In the genomic region with DNA sequence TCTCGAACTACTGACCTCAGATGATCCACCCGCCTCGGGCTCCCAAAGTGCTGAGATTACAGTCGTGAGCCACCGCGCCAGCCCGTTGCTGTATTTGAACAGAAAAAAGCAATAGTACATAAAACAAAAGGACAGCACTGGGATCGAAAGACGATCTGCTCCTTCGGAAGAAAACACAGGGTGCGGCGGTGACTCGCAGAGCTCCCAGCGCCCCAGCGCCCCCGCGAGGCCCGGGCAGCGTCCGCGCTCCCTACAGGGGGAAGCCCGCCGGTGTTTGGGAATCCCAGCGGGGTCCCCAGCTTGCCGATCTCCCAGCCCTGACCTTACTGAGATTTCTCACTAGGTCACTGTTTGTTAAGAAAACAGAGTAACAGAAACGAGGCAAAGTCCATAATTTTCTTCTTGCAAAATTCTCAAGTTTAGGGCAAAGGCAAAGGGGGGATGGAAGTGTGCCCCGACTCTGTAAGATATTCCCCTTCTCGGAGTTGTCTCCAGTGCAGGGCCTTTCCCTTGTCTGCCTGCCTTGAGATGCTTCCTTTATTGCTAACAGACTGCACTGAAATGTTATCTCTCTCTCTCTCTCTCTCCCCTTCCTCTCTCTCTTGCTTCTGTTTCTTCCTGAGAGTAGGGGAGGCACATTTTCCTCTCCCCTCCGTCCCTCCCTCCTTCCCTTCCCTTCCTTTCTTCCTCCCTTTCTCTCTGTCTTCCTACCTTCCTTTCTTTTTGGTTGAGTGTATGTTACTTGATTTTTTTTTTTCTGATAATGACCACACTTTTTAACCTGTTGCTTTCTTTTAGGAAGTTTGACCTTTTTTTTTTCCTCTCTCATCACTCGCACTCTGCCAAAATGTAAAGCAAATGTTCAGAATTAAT, we compare ENCODE assay signal across 8 cellular contexts.
DNase-seq lines count a peak whose midpoint lies in the region; ATAC-seq and TF ChIP-seq lines count a peak whose summit lies in the region.

No MANE protein-coding gene starts in this region.

- H3K9me3 Mint-ChIP-seq in activated CD4-positive, alpha-beta memory T cell treated with anti-CD3 and anti-CD28 coated beads, Interleukin-2, amount 10 ng/mL, durations not matched to agents 7 days and 5 days, result no peaks in the 10 kb centered on the region
- H3K9me3 Mint-ChIP-seq in naive thymus-derived CD8-positive, alpha-beta T cell, result no peaks in the 10 kb centered on the region

- peak overlapping the region; percentile 12 to 45 (median 14) for H3K4me3 ChIP-seq in fibroblast of lung (replicated peaks in 1 of 4; ENCODE audit: control extremely low read depth in 1 of 4, insufficient read depth in 1 of 4, low read depth in 3 of 4, low read length in 4 of 4)
- H3K4me3 ChIP-seq in upper lobe of right lung, result peak overlapping the region; percentile 43

- POLR2A ChIA-PET in activated CD4-positive, alpha-beta memory T cell treated with anti-CD3 and anti-CD28 coated beads, Interleukin-2, amount 10 ng/mL, durations not matched to agents 7 days and 5 days (lab: Charles Lee), result no interaction called here
- POLR2A ChIA-PET in naive thymus-derived CD8-positive, alpha-beta T cell (lab: Charles Lee), result no interaction called here

- no peaks in the 10 kb centered on the region for H3K36me3 Mint-ChIP-seq in activated CD4-positive, alpha-beta memory T cell treated with anti-CD3 and anti-CD28 coated beads, Interleukin-2, amount 10 ng/mL, durations not matched to agents 7 days and 5 days (ENCODE audit: low read depth)
- peaks cover 0 to 4% (median 2%) of the 10 kb centered on the region in 3 donors for H3K36me3 Mint-ChIP-seq in naive thymus-derived CD8-positive, alpha-beta T cell

- H2AFZ ChIP-seq in fibroblast of lung (ENCODE audit: low read length), result peak overlapping the region; percentile 66

- DNase-seq in GM10266 (ENCODE audit: extremely low spot score), result peak; percentile 69
- DNase-seq in activated CD4-positive, alpha-beta memory T cell treated with anti-CD3 and anti-CD28 coated beads, Interleukin-2, amount 10 ng/mL, durations not matched to agents 7 days and 5 days, result peak; percentile 49
- peak; percentile 74 to 84 for DNase-seq in fibroblast of lung (ENCODE audit: low read depth in 2 of 2)
- DNase-seq in naive thymus-derived CD8-positive, alpha-beta T cell, result peak in 4 of 10 donors; percentile 0 to 18 (median 4)
- DNase-seq in upper lobe of right lung, result peak; percentile 79
- DNase-seq in NK-92 (lab: John Stamatoyannopoulos, UW; ENCODE audit: unreplicated experiment), result no peak

- no peaks in the 10 kb centered on the region for H3K36me3 ChIP-seq in fibroblast of lung (ENCODE audit: control insufficient read depth, insufficient read depth, low read length)
- no peaks in the 10 kb centered on the region for H3K36me3 ChIP-seq in upper lobe of right lung

- H3K4me1 Mint-ChIP-seq in activated CD4-positive, alpha-beta memory T cell treated with anti-CD3 and anti-CD28 coated beads, Interleukin-2, amount 10 ng/mL, durations not matched to agents 7 days and 5 days, result peaks cover 22% of the 10 kb centered on the region
- H3K4me1 Mint-ChIP-seq in naive thymus-derived CD8-positive, alpha-beta T cell, result peaks cover 8 to 13% (median 9%) of the 10 kb centered on the region in 4 donors

- H3K9me3 ChIP-seq in fibroblast of lung (ENCODE audit: control insufficient read depth, insufficient read depth, low read depth, low read length), result no peaks in the 10 kb centered on the region
- H3K9me3 ChIP-seq in upper lobe of right lung, result no peaks in the 10 kb centered on the region

- H3K79me2 ChIP-seq in fibroblast of lung (ENCODE audit: control insufficient read depth, insufficient read depth, low read length), result no peaks in the 10 kb centered on the region

- ATAC-seq in HG03045 (IDR thresholded peaks at IDR 0.05; ENCODE audit: unreplicated experiment) (peak; percentile 71), upper lobe of right lung (peak; percentile 88), GM19452 (IDR thresholded peaks at IDR 0.05; ENCODE audit: unreplicated experiment) (no peak)
- peak in 1 of 2 donors; percentile 42 for ATAC-seq in naive thymus-derived CD8-positive, alpha-beta T cell

- peak overlapping the region; percentile 36 for H3K9ac ChIP-seq in fibroblast of lung (ENCODE audit: insufficient read depth, low read length)

- peak overlapping the region; percentile 52 for H3K4me3 Mint-ChIP-seq in activated CD4-positive, alpha-beta memory T cell treated with anti-CD3 and anti-CD28 coated beads, Interleukin-2, amount 10 ng/mL, durations not matched to agents 7 days and 5 days
- H3K4me3 Mint-ChIP-seq in naive thymus-derived CD8-positive, alpha-beta T cell, result peak overlapping the region in 9 of 10 donors; percentile 9 to 69 (median 52)

- TF ChIP-seq CTCF in GM10266 (IDR thresholded peaks at IDR 0.05; ENCODE audit: control insufficient read depth, insufficient read depth, low read depth, missing control alignments) (peak; percentile 65), fibroblast of lung (conservative IDR thresholded peaks at IDR 0.05 in 1 of 2, IDR thresholded peaks at IDR 0.05 in 1 of 2; ENCODE audit: low read depth in 1 of 2, low read length in 2 of 2) (peak; percentile 56 to 73), upper lobe of right lung (IDR thresholded peaks at IDR 0.05) (peak; percentile 57)

- H3K4me2 ChIP-seq in fibroblast of lung (ENCODE audit: extremely low read depth, insufficient read depth, low read length), result peak overlapping the region; percentile 54

- H3K27me3 ChIP-seq in fibroblast of lung (ENCODE audit: control insufficient read depth, insufficient read depth, low read length), result no peaks in the 10 kb centered on the region
- H3K27me3 ChIP-seq in upper lobe of right lung, result peaks cover 4% of the 10 kb centered on the region

- H3K27ac ChIP-seq in fibroblast of lung (ENCODE audit: insufficient read depth, low read length), result peak overlapping the region; percentile 56
- H3K27ac ChIP-seq in upper lobe of right lung, result no peak overlapping the region

- H3K4me1 ChIP-seq in fibroblast of lung (ENCODE audit: control insufficient read depth, extremely low read depth, insufficient read depth, low read length) (peaks cover 20% of the 10 kb centered on the region), upper lobe of right lung (peaks cover 5% of the 10 kb centered on the region)

- no peak overlapping the region for H3K27ac Mint-ChIP-seq in activated CD4-positive, alpha-beta memory T cell treated with anti-CD3 and anti-CD28 coated beads, Interleukin-2, amount 10 ng/mL, durations not matched to agents 7 days and 5 days
- no peak overlapping the region for H3K27ac Mint-ChIP-seq in naive thymus-derived CD8-positive, alpha-beta T cell

- H4K20me1 ChIP-seq in fibroblast of lung (ENCODE audit: control insufficient read depth, extremely low read depth, insufficient read depth, low read length), result no peaks in the 10 kb centered on the region

- peaks cover 34% of the 10 kb centered on the region for H3K27me3 Mint-ChIP-seq in activated CD4-positive, alpha-beta memory T cell treated with anti-CD3 and anti-CD28 coated beads, Interleukin-2, amount 10 ng/mL, durations not matched to agents 7 days and 5 days
- peaks cover 31 to 68% (median 60%) of the 10 kb centered on the region in 5 donors for H3K27me3 Mint-ChIP-seq in naive thymus-derived CD8-positive, alpha-beta T cell

- intact Hi-C loops in upper lobe of right lung (cut with DNase I), result no loop called here

- CTCF ChIA-PET in activated CD4-positive, alpha-beta memory T cell treated with anti-CD3 and anti-CD28 coated beads, Interleukin-2, amount 10 ng/mL, durations not matched to agents 7 days and 5 days (lab: Charles Lee), result interaction anchor here (0.6 kb wide), 1 partner anchor 527 kb away, joined by 3 read pairs; no protein-coding TSS in a partner anchor
